19 cellular contexts compared by ENCODE assay signal in the genomic region with DNA sequence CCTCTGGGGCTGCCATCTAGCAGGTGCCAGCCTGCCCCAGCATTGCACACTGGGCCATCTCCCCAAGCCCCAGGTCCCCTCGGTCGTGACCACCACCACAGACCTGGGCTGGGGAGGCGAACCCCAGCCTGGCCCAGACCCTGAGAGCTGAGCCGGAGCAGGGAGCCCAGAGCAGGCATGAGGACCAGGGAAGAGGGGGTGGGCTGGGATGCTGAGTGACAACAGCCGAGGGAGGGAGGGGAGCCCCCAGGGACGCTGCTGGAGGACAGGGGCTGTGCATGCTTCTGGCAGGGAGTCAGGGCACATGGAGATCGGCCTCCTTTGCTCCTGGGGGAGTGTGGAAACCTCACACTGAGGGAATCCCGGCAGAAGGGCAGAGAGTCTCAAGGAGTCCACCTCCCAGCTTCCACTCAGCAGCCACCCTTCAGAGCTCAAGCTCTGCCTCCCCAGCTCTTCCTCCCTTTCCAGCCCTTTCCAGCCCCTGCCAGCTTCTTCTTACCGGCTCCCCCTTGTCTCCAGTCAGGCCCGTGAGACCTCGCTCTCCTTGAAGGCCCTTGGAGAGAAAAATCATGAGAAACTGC. TPM values are rescaled to one million over a fixed set of nuclear protein-coding genes. Genes with fewer than 3 reads are reported as not detected.
"Had no signal": no experiment of that assay in that cellular context is flagged by ENCODE, and none has a peak within 500 bp of the region (broad histone marks: within the 10 kb centered on the region; RNA-seq: fewer than 3 reads in every experiment).

No MANE protein-coding gene starts in this region.

- H3K9me3 Mint-ChIP-seq: activated CD4-positive, alpha-beta T cell treated with anti-CD3 and anti-CD28 coated beads, Interleukin-2, amount 10 ng/mL, durations not matched to agents 7 days and 5 days; activated naive CD8-positive, alpha-beta T cell treated with anti-CD3 and anti-CD28 coated beads, Interleukin-2, amount 10 ng/mL, durations not matched to agents 7 days and 5 days; memory B cell; nephron progenitor cell; stimulated activated naive CD8-positive, alpha-beta T cell treated with anti-CD3 and anti-CD28 coated beads, Interleukin-15, amount 100 ng/mL, for 72 hours had no signal

- FAIRE-seq: bronchial epithelial cell, colon, endometrium had no signal

- H3K27ac Mint-ChIP-seq: activated CD4-positive, alpha-beta T cell treated with anti-CD3 and anti-CD28 coated beads, Interleukin-2, amount 10 ng/mL, durations not matched to agents 7 days and 5 days; activated naive CD8-positive, alpha-beta T cell treated with anti-CD3 and anti-CD28 coated beads, Interleukin-2, amount 10 ng/mL, durations not matched to agents 7 days and 5 days; memory B cell; nephron progenitor cell; stimulated activated naive CD8-positive, alpha-beta T cell treated with anti-CD3 and anti-CD28 coated beads, Interleukin-15, amount 100 ng/mL, for 72 hours had no signal

- H3K79me2 ChIP-seq: hepatocyte had no signal

- DNase-seq: activated CD4-positive, alpha-beta T cell treated with anti-CD3 and anti-CD28 coated beads, Interleukin-2, amount 10 ng/mL, durations not matched to agents 7 days and 5 days; activated CD8-positive, alpha-beta memory T cell treated with anti-CD3 and anti-CD28 coated beads for 24 hours; activated gamma-delta T cell treated with Interleukin-2 at 50 U/mL for 16 hours; activated naive CD8-positive, alpha-beta T cell treated with anti-CD3 and anti-CD28 coated beads, Interleukin-2, amount 10 ng/mL, durations not matched to agents 7 days and 5 days; left ventricle myocardium inferior; nephron progenitor cell; spleen; stimulated activated naive CD8-positive, alpha-beta T cell treated with anti-CD3 and anti-CD28 coated beads, Interleukin-15, amount 100 ng/mL, for 72 hours; T-helper 2 cell; testis had no signal

- H3K4me1 ChIP-seq: right lobe of liver had no signal

- H2AFZ ChIP-seq: hepatocyte had no signal

- H3K4me2 ChIP-seq: hepatocyte had no signal

- H3K9me3 ChIP-seq: ascending aorta, left ventricle myocardium inferior, psoas muscle, right lobe of liver, spleen, testis had no signal

- H3K4me3 ChIP-seq: ascending aorta, hepatocyte, psoas muscle, right lobe of liver, spleen, testis had no signal

- H3K27me3 ChIP-seq: ascending aorta, hepatocyte, right lobe of liver, testis had no signal

- H3K4me3 Mint-ChIP-seq: activated CD4-positive, alpha-beta T cell treated with anti-CD3 and anti-CD28 coated beads, Interleukin-2, amount 10 ng/mL, durations not matched to agents 7 days and 5 days; activated naive CD8-positive, alpha-beta T cell treated with anti-CD3 and anti-CD28 coated beads, Interleukin-2, amount 10 ng/mL, durations not matched to agents 7 days and 5 days; memory B cell; nephron progenitor cell; stimulated activated naive CD8-positive, alpha-beta T cell treated with anti-CD3 and anti-CD28 coated beads, Interleukin-15, amount 100 ng/mL, for 72 hours had no signal

- H3K36me3 Mint-ChIP-seq: activated naive CD8-positive, alpha-beta T cell treated with anti-CD3 and anti-CD28 coated beads, Interleukin-2, amount 10 ng/mL, durations not matched to agents 7 days and 5 days had no signal

- H3K27ac ChIP-seq: left ventricle myocardium inferior, psoas muscle, right lobe of liver, spleen, testis had no signal

- H3K36me3 ChIP-seq: left ventricle myocardium inferior, right lobe of liver, spleen had no signal

RNA-seq across cellular contexts. Expression of gene COL16A1, which starts 35.4 kb away (rescaled TPM):
- total RNA-seq: activated CD4-positive, alpha-beta T cell treated with anti-CD3 and anti-CD28 coated beads, Interleukin-2, amount 10 ng/mL, durations not matched to agents 7 days and 5 days had no signal

RNA-seq across cellular contexts. Expression of gene HCRTR1, which starts 50.9 kb away (rescaled TPM):
- total RNA-seq: activated CD4-positive, alpha-beta T cell treated with anti-CD3 and anti-CD28 coated beads, Interleukin-2, amount 10 ng/mL, durations not matched to agents 7 days and 5 days; activated naive CD8-positive, alpha-beta T cell treated with anti-CD3 and anti-CD28 coated beads, Interleukin-2, amount 10 ng/mL, durations not matched to agents 7 days and 5 days; ascending aorta; bronchial epithelial cell; hepatocyte; kidney epithelial cell; right lobe of liver; spleen had no signal
- polyA plus RNA-seq: hepatocyte had no signal
